In genomic region chr2:15623898-15624541, GRCh38 we compare ENCODE assay signal across 18 cellular contexts. TPM values are rescaled to one million over a fixed set of nuclear protein-coding genes. Genes with fewer than 3 reads are reported as not detected.
DNase-seq lines count a peak whose midpoint lies in the region; ATAC-seq, FAIRE-seq and TF ChIP-seq lines count a peak whose summit lies in the region.
"Had no signal": no experiment of that assay in that cellular context is flagged by ENCODE, and none has a peak within 500 bp of the region (broad histone marks: within the 10 kb centered on the region; RNA-seq: fewer than 3 reads in every experiment).

No MANE protein-coding gene starts in this region.

- no peak overlapping the region for H3K9ac ChIP-seq in HCT116 (ENCODE audit: low read length)
- H3K9ac ChIP-seq: BLaER1 had no signal

- no peak overlapping the region for H3K27ac ChIP-seq in A549
- H3K27ac ChIP-seq in HCT116 (ENCODE audit: low read depth, low read length): no peak overlapping the region
- H3K27ac ChIP-seq: BLaER1, C4-2B had no signal

- no peaks in the 10 kb centered on the region; the same call in 1 of the 2 replicates for H3K79me2 ChIP-seq in HCT116 (ENCODE audit: insufficient read depth, low read length)

- H3K4me2 ChIP-seq in A549 (no peak overlapping the region), HCT116 (ENCODE audit: low read length) (no peak overlapping the region)
- H3K4me2 ChIP-seq: BLaER1 had no signal

- H3K4me3 ChIP-seq in A549 (no peak overlapping the region), HCT116 (replicated peaks in 1 of 2; ENCODE audit: low read depth in 1 of 2, low read length in 2 of 2) (no peak overlapping the region)
- H3K4me3 ChIP-seq: BLaER1, HAP-1 had no signal

- no peak for DNase-seq in A549 (ENCODE audit: low read depth in 1 of 2, low spot score in 1 of 2)
- DNase-seq in HCT116 (ENCODE audit: low read depth, low spot score): no peak
- peak; percentile 91 for DNase-seq in SK-N-DZ (ENCODE audit: low spot score)
- no peak for DNase-seq in activated CD8-positive, alpha-beta T cell treated with anti-CD3 and anti-CD28 coated beads for 36 hours
- DNase-seq in stimulated activated CD4-positive, alpha-beta T cell treated with anti-CD3 and anti-CD28 coated beads, Interleukin-2, amount 100 ng/mL, for 48 hours: no peak
- DNase-seq: Caco-2; CD4-positive, CD25-positive, alpha-beta regulatory T cell; CD8-positive, alpha-beta T cell; DMS153; DND-41; GOT3 had no signal

- H3K9me3 ChIP-seq in A549 (no peaks in the 10 kb centered on the region), HCT116 (ENCODE audit: control insufficient read depth in 1 of 2, insufficient read depth in 1 of 2, low read depth in 1 of 2, low read length in 2 of 2) (no peaks in the 10 kb centered on the region)
- H3K9me3 ChIP-seq: BLaER1, Caco-2, HAP-1 had no signal

- no peak for TF ChIP-seq RAD21 in A549 (conservative IDR thresholded peaks at IDR 0.05 in 1 of 2, IDR thresholded peaks at IDR 0.05 in 1 of 2)
- TF ChIP-seq RAD21 in HCT116 (IDR thresholded peaks at IDR 0.05; ENCODE audit: low read depth): no peak

- TF ChIP-seq CTCF in A549 (IDR thresholded peaks at IDR 0.05): no peak
- no peak for TF ChIP-seq CTCF in HCT116 (IDR thresholded peaks at IDR 0.05 in 2 of 3, conservative IDR thresholded peaks at IDR 0.05 in 1 of 3; ENCODE audit: borderline replicate concordance in 1 of 3, insufficient read depth in 1 of 3, low read depth in 2 of 3, low read length in 2 of 3)
- no peak for TF ChIP-seq CTCF in activated CD8-positive, alpha-beta T cell treated with anti-CD3 and anti-CD28 coated beads for 36 hours (IDR thresholded peaks at IDR 0.05)

- WGBS in A549 (ENCODE audit: missing lambda C conversion rate): 78% methylated on average over 4 of the region's 4 CpGs

- no peaks in the 10 kb centered on the region for H3K9me2 ChIP-seq in HCT116 (ENCODE audit: insufficient read depth)

- TF ChIP-seq EP300 in A549 (IDR thresholded peaks at IDR 0.05): no peak

- H3K27me3 Mint-ChIP-seq in activated CD8-positive, alpha-beta T cell treated with anti-CD3 and anti-CD28 coated beads for 36 hours: no peaks in the 10 kb centered on the region
- H3K27me3 Mint-ChIP-seq: B cell; CD4-positive, CD25-positive, alpha-beta regulatory T cell had no signal

- FAIRE-seq in A549 (lab: Jason Lieb, UNC): no peak
- FAIRE-seq: GM19239, H54 had no signal

- no peak for ATAC-seq in A549
- no peak for ATAC-seq in HCT116
- no peak for ATAC-seq in activated CD8-positive, alpha-beta T cell treated with anti-CD3 and anti-CD28 coated beads for 36 hours
- no peak for ATAC-seq in HG03378 (IDR thresholded peaks at IDR 0.05; ENCODE audit: unreplicated experiment)
- ATAC-seq: CD8-positive, alpha-beta T cell had no signal

- POLR2A ChIA-PET in A549 (lab: Yijun Ruan, JAX): no interaction called here
- POLR2A ChIA-PET in HCT116 (lab: Charles Lee): no interaction called here
- POLR2A ChIA-PET in activated CD8-positive, alpha-beta T cell treated with anti-CD3 and anti-CD28 coated beads for 36 hours (lab: Charles Lee): no interaction called here

- no peaks in the 10 kb centered on the region for H3K4me1 Mint-ChIP-seq in activated CD8-positive, alpha-beta T cell treated with anti-CD3 and anti-CD28 coated beads for 36 hours (ENCODE audit: low read depth)
- H3K4me1 Mint-ChIP-seq: B cell had no signal

- intact Hi-C loops in HCT116 (cut with micrococcal nuclease): no loop called here
- intact Hi-C loops in activated CD8-positive, alpha-beta T cell treated with anti-CD3 and anti-CD28 coated beads for 36 hours (cut with micrococcal nuclease): no loop called here

- H3K4me3 Mint-ChIP-seq in activated CD8-positive, alpha-beta T cell treated with anti-CD3 and anti-CD28 coated beads for 36 hours: no peak overlapping the region
- H3K4me3 Mint-ChIP-seq: B cell; CD4-positive, CD25-positive, alpha-beta regulatory T cell; CD8-positive, alpha-beta T cell had no signal

- no peaks in the 10 kb centered on the region; the same call in 1 of the 2 replicates for H4K20me1 ChIP-seq in HCT116 (ENCODE audit: insufficient read depth)

- peaks cover 44% of the 10 kb centered on the region for H3K36me3 Mint-ChIP-seq in activated CD8-positive, alpha-beta T cell treated with anti-CD3 and anti-CD28 coated beads for 36 hours (ENCODE audit: low read depth)

- H2AFZ ChIP-seq in HCT116 (ENCODE audit: low read depth, low read length, poor library complexity, severe bottlenecking): no peak overlapping the region

- no peak overlapping the region for H3K27ac Mint-ChIP-seq in activated CD8-positive, alpha-beta T cell treated with anti-CD3 and anti-CD28 coated beads for 36 hours
- H3K27ac Mint-ChIP-seq: B cell; CD4-positive, CD25-positive, alpha-beta regulatory T cell; CD8-positive, alpha-beta T cell had no signal

- BruUV-seq in HCT116 (replicated peaks; lab: Mats Ljungman, UMichigan): TSS peak; percentile 11

- H3K36me3 ChIP-seq in HCT116 (ENCODE audit: control insufficient read depth in 1 of 2, insufficient read depth in 2 of 2, low read length in 2 of 2): peaks cover 53 to 58% of the 10 kb centered on the region in 2 experiments

- no peak for TF ChIP-seq POLR2A in A549 (IDR thresholded peaks at IDR 0.05; ENCODE audit: low read length)
- TF ChIP-seq POLR2A in HCT116 (IDR thresholded peaks at IDR 0.05; ENCODE audit: borderline replicate concordance, extremely low read depth, insufficient read depth, insufficient read length): no peak

- H3K27me3 ChIP-seq in HCT116 (ENCODE audit: insufficient read depth, low read length): no peaks in the 10 kb centered on the region
- H3K27me3 ChIP-seq: BLaER1 had no signal

- peaks cover 6% of the 10 kb centered on the region for H3K9me3 Mint-ChIP-seq in activated CD8-positive, alpha-beta T cell treated with anti-CD3 and anti-CD28 coated beads for 36 hours
- H3K9me3 Mint-ChIP-seq: CD8-positive, alpha-beta T cell had no signal

- RAD21 ChIA-PET in HCT116 (lab: Charles Lee; ENCODE audit: low non-redundant PET in 1 of 2, low total read pairs in 2 of 2, uncharacterized antibody in 2 of 2, unreplicated experiment in 2 of 2): no interaction called here

- peaks cover 4% of the 10 kb centered on the region; the same call in 1 of the 3 replicates for H3K4me1 ChIP-seq in A549
- no peaks in the 10 kb centered on the region for H3K4me1 ChIP-seq in HCT116 (ENCODE audit: control insufficient read depth in 1 of 2, insufficient read depth in 2 of 2, low read length in 2 of 2)
- H3K4me1 ChIP-seq: BLaER1, Caco-2, HAP-1 had no signal

- CTCF ChIA-PET in A549 (lab: Yijun Ruan, JAX): interaction anchor here (1.6 kb wide), 1 partner anchor 12 kb away, joined by 3 read pairs; no protein-coding TSS in a partner anchor
- CTCF ChIA-PET in HCT116 (lab: Charles Lee): no interaction called here
- CTCF ChIA-PET in activated CD8-positive, alpha-beta T cell treated with anti-CD3 and anti-CD28 coated beads for 36 hours (lab: Charles Lee): no interaction called here

TF ChIP-seq in A549, 52 proteins besides CTCF, POLR2A, EP300 and RAD21:
- TF ChIP-seq ZNF302 (CRISPR knock-in tag; IDR thresholded peaks at IDR 0.05) (no peak), MAFK (IDR thresholded peaks at IDR 0.05; ENCODE audit: partially characterized antibody) (peak; percentile 82), RCOR1 (IDR thresholded peaks at IDR 0.05; ENCODE audit: low read depth, low read length) (no peak)

TF ChIP-seq in HCT116, 20 proteins besides CTCF, POLR2A, EP300 and RAD21:
- TF ChIP-seq ZBTB33 (IDR thresholded peaks at IDR 0.05; ENCODE audit: extremely low read depth, insufficient replicate concordance, low read length) (no peak), EGR1 (IDR thresholded peaks at IDR 0.05; ENCODE audit: low read depth) (no peak), MAX (IDR thresholded peaks at IDR 0.05) (no peak), SIN3A (IDR thresholded peaks at IDR 0.05; ENCODE audit: low read depth) (no peak), POLR2AphosphoS5 (IDR thresholded peaks at IDR 0.05; ENCODE audit: low read depth, low read length) (no peak), CBX3 (IDR thresholded peaks at IDR 0.05; ENCODE audit: low read depth) (no peak), CEBPB (IDR thresholded peaks at IDR 0.05; ENCODE audit: low read depth) (no peak), TCF7L2 (IDR thresholded peaks at IDR 0.05; ENCODE audit: borderline replicate concordance, extremely low read depth, insufficient read depth, insufficient read length) (no peak), JUND (IDR thresholded peaks at IDR 0.05) (no peak)

RNA-seq across cellular contexts. Expression of gene DDX1, which starts 32.4 kb away (rescaled TPM):
- polyA plus RNA-seq in A549 (2011; rRNA removed) (166 and 214 TPM in 2 replicates), A549 (2017; fragmentation: RNase III; extraction: RNeasy Plus Mini Kit Qiagen cat#74134 plus additional on column Dnase treatment) (157 to 176 TPM (median 160 TPM) in 3 replicates)
- polyA plus RNA-seq in A549 (2012; cell fraction: cytosol; rRNA removed): 60.7 and 76.3 TPM in 2 replicates
- 27.4 and 41.0 TPM in 2 replicates for polyA plus RNA-seq in A549 (2012; cell fraction: nucleus; rRNA removed)
- 34.0 and 36.3 TPM in 2 replicates for polyA minus RNA-seq in A549 (2011; rRNA and poly(A)+ RNA removed)
- 117 TPM for total RNA-seq in HCT116 (2021; ENCODE audit: unreplicated experiment)
- 48.1 and 65.6 TPM in 2 replicates for polyA plus RNA-seq in HCT116 (2012)
- 5,002 and 5,638 TPM in 2 replicates for polyA plus RNA-seq in SK-N-DZ (2014; cell fraction: cytosol; rRNA removed)
- 4,616 and 5,818 TPM in 2 replicates for polyA plus RNA-seq in SK-N-DZ (2014; cell fraction: nucleus; rRNA removed)
- 10 to 100 TPM; 90.3 to 92.5 TPM for total RNA-seq in activated CD8-positive, alpha-beta T cell treated with anti-CD3 and anti-CD28 coated beads for 36 hours
